Comparison of ENCODE assay signal across 10 cellular contexts in genomic region chr6:148693882-148694484, GRCh38. TPM values are rescaled to one million over a fixed set of nuclear protein-coding genes. Genes with fewer than 3 reads are reported as not detected.
DNase-seq lines count a peak whose midpoint lies in the region; ATAC-seq and TF ChIP-seq lines count a peak whose summit lies in the region.
"Had no signal": no experiment of that assay in that cellular context is flagged by ENCODE, and none has a peak within 500 bp of the region (broad histone marks: within the 10 kb centered on the region; RNA-seq: fewer than 3 reads in every experiment).

No MANE protein-coding gene starts in this region.

- TF ChIP-seq CTCF in OCI-LY3 (IDR thresholded peaks at IDR 0.05; ENCODE audit: low read depth, low read length) = no peak
- no peak for TF ChIP-seq CTCF in upper lobe of right lung (IDR thresholded peaks at IDR 0.05)

- H3K27ac ChIP-seq in OCI-LY3 (ENCODE audit: low read length) (peak overlapping the region; percentile 18; the same call in 1 of the 2 replicates), upper lobe of right lung (no peak overlapping the region)
- H3K27ac ChIP-seq in CD4-positive, alpha-beta memory T cell (ENCODE audit: low read depth, low read length) = no peak overlapping the region
- H3K27ac ChIP-seq: tibial nerve had no signal

- no peak overlapping the region for H2AFZ ChIP-seq in OCI-LY3 (ENCODE audit: low read depth, low read length)

- H3K4me1 Mint-ChIP-seq in CD4-positive, alpha-beta memory T cell = no peaks in the 10 kb centered on the region

- no peaks in the 10 kb centered on the region for H3K79me2 ChIP-seq in OCI-LY3 (ENCODE audit: low read length)

- H3K4me3 ChIP-seq in OCI-LY3 (ENCODE audit: low read length) = no peak overlapping the region
- no peak overlapping the region for H3K4me3 ChIP-seq in upper lobe of right lung
- no peak overlapping the region for H3K4me3 ChIP-seq in CD4-positive, alpha-beta memory T cell (ENCODE audit: low read length in 2 of 2)
- H3K4me3 ChIP-seq: tibial nerve had no signal

- peak overlapping the region; percentile 24; the same call in 1 of the 2 replicates for H3K4me2 ChIP-seq in OCI-LY3 (ENCODE audit: low read length)

- H3K9me3 ChIP-seq in OCI-LY3 (ENCODE audit: insufficient read depth, low read length) = no peaks in the 10 kb centered on the region
- no peaks in the 10 kb centered on the region for H3K9me3 ChIP-seq in upper lobe of right lung
- H3K9me3 ChIP-seq in CD4-positive, alpha-beta memory T cell (ENCODE audit: control insufficient read depth in 1 of 2, low read length in 2 of 2) = no peaks in the 10 kb centered on the region
- H3K9me3 ChIP-seq: tibial nerve had no signal

- H3K4me3 Mint-ChIP-seq in CD4-positive, alpha-beta memory T cell = no peak overlapping the region

- H3K36me3 ChIP-seq in OCI-LY3 (replicated peaks; ENCODE audit: low read depth, low read length) (no peaks in the 10 kb centered on the region), upper lobe of right lung (no peaks in the 10 kb centered on the region)
- H3K36me3 ChIP-seq in CD4-positive, alpha-beta memory T cell (ENCODE audit: insufficient read depth, low read length) = no peaks in the 10 kb centered on the region
- H3K36me3 ChIP-seq: tibial nerve had no signal

- POLR2A ChIA-PET in CD4-positive, alpha-beta memory T cell (lab: Charles Lee; ENCODE audit: partially characterized antibody) = no interaction called here

- no peaks in the 10 kb centered on the region for H3K36me3 Mint-ChIP-seq in CD4-positive, alpha-beta memory T cell

- H3K27me3 ChIP-seq in OCI-LY3 (ENCODE audit: low read depth, low read length) (no peaks in the 10 kb centered on the region), upper lobe of right lung (no peaks in the 10 kb centered on the region)
- H3K27me3 ChIP-seq in CD4-positive, alpha-beta memory T cell (ENCODE audit: insufficient read depth, low read length) = no peaks in the 10 kb centered on the region
- H3K27me3 ChIP-seq: tibial nerve had no signal

- DNase-seq in upper lobe of right lung (no peak), Right ventricle myocardium superior (no peak), RPMI8226 (no peak)
- DNase-seq in CD4-positive, alpha-beta memory T cell = no peak
- DNase-seq: activated naive CD4-positive, alpha-beta T cell treated with anti-CD3 and anti-CD28 coated beads, Interleukin-2, amount 50 U/mL, for 16 hours; OCI-M1 had no signal

- CTCF ChIA-PET in CD4-positive, alpha-beta memory T cell (lab: Charles Lee; ENCODE audit: partially characterized antibody) = no interaction called here

- intact Hi-C loops in upper lobe of right lung (cut with DNase I) (no loop called here), Right ventricle myocardium superior (cut with DNase I) (no loop called here)
- intact Hi-C loops in CD4-positive, alpha-beta memory T cell (cut with micrococcal nuclease) = no loop called here

- ATAC-seq in GM18907 (IDR thresholded peaks at IDR 0.05; ENCODE audit: unreplicated experiment) (peak; percentile 83), HG03060 (IDR thresholded peaks at IDR 0.05; ENCODE audit: low read depth, unreplicated experiment) (peak; percentile 65), upper lobe of right lung (peak; percentile 43), Right ventricle myocardium superior (ENCODE audit: poor library complexity) (no peak)

- H3K27me3 Mint-ChIP-seq in CD4-positive, alpha-beta memory T cell = no peaks in the 10 kb centered on the region

- H3K9ac ChIP-seq in OCI-LY3 (ENCODE audit: low read length) = no peak overlapping the region

- no peak overlapping the region for H3K27ac Mint-ChIP-seq in CD4-positive, alpha-beta memory T cell

- H4K20me1 ChIP-seq in OCI-LY3 (ENCODE audit: insufficient read depth, low read length) = no peaks in the 10 kb centered on the region

- H3K4me1 ChIP-seq in OCI-LY3 (ENCODE audit: low read length) (peaks cover 10% of the 10 kb centered on the region), upper lobe of right lung (no peaks in the 10 kb centered on the region)
- no peaks in the 10 kb centered on the region for H3K4me1 ChIP-seq in CD4-positive, alpha-beta memory T cell (ENCODE audit: insufficient read depth, low read length)

- H3K9me3 Mint-ChIP-seq in CD4-positive, alpha-beta memory T cell = no peaks in the 10 kb centered on the region

RNA-seq across cellular contexts. Expression of gene UST, which starts 52.8 kb away (rescaled TPM):
- 11.8 TPM for total RNA-seq in upper lobe of right lung
- 3.9 TPM for total RNA-seq in Right ventricle myocardium superior
- 1 to 10 TPM; 7.0 to 7.6 TPM for total RNA-seq in CD4-positive, alpha-beta memory T cell
- polyA plus RNA-seq in CD4-positive, alpha-beta memory T cell = 1 to 10 TPM; 2.2 to 3.2 TPM
